2 cellular contexts compared by ENCODE assay signal in the genomic region with DNA sequence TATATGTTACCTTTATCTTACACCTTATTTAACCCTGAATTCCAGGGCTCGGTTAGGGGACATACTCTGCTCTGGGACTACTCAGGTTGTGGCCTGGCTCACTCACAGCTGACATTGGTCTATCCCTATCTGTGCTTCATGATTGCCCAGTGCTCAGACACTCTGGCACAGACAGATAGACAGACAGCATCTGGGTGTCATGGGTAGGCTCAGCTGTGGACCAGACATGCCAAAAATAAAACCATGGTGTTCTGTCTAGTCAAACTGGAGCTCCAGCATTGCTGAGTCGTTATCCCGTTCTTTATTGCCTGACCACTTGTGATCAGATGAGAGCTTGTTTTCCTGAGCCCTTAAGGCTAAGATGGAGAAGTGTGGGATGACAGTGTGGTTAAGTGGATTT.
TF ChIP-seq lines count a peak whose summit lies in the region.

No MANE protein-coding gene starts in this region.

TF ChIP-seq in GM23338, 12 proteins besides CTCF, POLR2A, EP300 and RAD21:
- TF ChIP-seq NANOG (IDR thresholded peaks at IDR 0.05; ENCODE audit: borderline replicate concordance) (no peak), ZNF331 (CRISPR knock-in tag; IDR thresholded peaks at IDR 0.05; ENCODE audit: low read depth) (no peak), EZH2 (IDR thresholded peaks at IDR 0.05; ENCODE audit: low read depth, unreplicated experiment) (no peak), POLR2AphosphoS5 (IDR thresholded peaks at IDR 0.05; ENCODE audit: low read depth) (no peak), ZNF114 (CRISPR knock-in tag; IDR thresholded peaks at IDR 0.05) (no peak), CREB1 (CRISPR knock-in tag; IDR thresholded peaks at IDR 0.05; ENCODE audit: low read depth) (no peak)
- TF ChIP-seq, protein P1, sequence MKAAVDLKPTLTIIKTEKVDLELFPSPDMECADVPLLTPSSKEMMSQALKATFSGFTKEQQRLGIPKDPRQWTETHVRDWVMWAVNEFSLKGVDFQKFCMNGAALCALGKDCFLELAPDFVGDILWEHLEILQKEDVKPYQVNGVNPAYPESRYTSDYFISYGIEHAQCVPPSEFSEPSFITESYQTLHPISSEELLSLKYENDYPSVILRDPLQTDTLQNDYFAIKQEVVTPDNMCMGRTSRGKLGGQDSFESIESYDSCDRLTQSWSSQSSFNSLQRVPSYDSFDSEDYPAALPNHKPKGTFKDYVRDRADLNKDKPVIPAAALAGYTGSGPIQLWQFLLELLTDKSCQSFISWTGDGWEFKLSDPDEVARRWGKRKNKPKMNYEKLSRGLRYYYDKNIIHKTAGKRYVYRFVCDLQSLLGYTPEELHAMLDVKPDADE (IDR thresholded peaks at IDR 0.05) = no peak

TF ChIP-seq in K562, 482 proteins besides CTCF, POLR2A, EP300 and RAD21:
- TF ChIP-seq CBFA2T3 (IDR thresholded peaks at IDR 0.05) (peak; percentile 43; the same call in 1 of the 2 replicates), CBFA2T2 (conservative IDR thresholded peaks at IDR 0.05) (0 out of 2 replicates have a peak, but pooled peaks have one; percentile 16), STAG1 (CRISPR knock-in tag; IDR thresholded peaks at IDR 0.05; ENCODE audit: borderline replicate concordance) (no peak), NFE2 (IDR thresholded peaks at IDR 0.05; ENCODE audit: low read depth) (peak; percentile 30; the same call in 1 of the 2 replicates)
